10 cellular contexts compared by ENCODE assay signal in genomic region chr2:231923951-231924888, GRCh38. TPM values are rescaled to one million over a fixed set of nuclear protein-coding genes. Genes with fewer than 3 reads are reported as not detected.
DNase-seq lines count a peak whose midpoint lies in the region; ATAC-seq and TF ChIP-seq lines count a peak whose summit lies in the region.
"Had no signal": no experiment of that assay in that cellular context is flagged by ENCODE, and none has a peak within 500 bp of the region (broad histone marks: within the 10 kb centered on the region; RNA-seq: fewer than 3 reads in every experiment).

No MANE protein-coding gene starts in this region.

- CTCF ChIA-PET in Caco-2 (lab: Charles Lee), result interaction anchor here (1.4 kb wide), 1 partner anchor 218 kb away, joined by 8 read pairs; no protein-coding TSS in a partner anchor

- H3K4me3 Mint-ChIP-seq in Caco-2 (ENCODE audit: unreplicated experiment), result peak overlapping the region; percentile 1
- H3K4me3 Mint-ChIP-seq in activated T-helper 1 cell treated with anti-CD3 and anti-CD28 coated beads, Interleukin-12 subunit alpha, Interleukin-12 subunit beta, Interleukin-2, Interleukin-4 antibody, amounts not matched to agents 30 ng/mL and 10 ng/mL and 1 ng/mL, durations not matched to agents 14 hours and 24 hours and 36 hours, result peak overlapping the region; percentile 59
- peak overlapping the region; percentile 59 for H3K4me3 Mint-ChIP-seq in natural killer cell

- no peaks in the 10 kb centered on the region for H3K9me3 ChIP-seq in BLaER1 treated with 17β-estradiol and CSF1 and Interleukin-3, amounts not matched to agents 10 nM and 100 nM (replicated peaks in 1 of 11)
- H3K9me3 ChIP-seq in Caco-2, result no peaks in the 10 kb centered on the region
- H3K9me3 ChIP-seq: suprapubic skin had no signal

- H3K4me1 Mint-ChIP-seq in Caco-2 (ENCODE audit: low read depth, unreplicated experiment) (no peaks in the 10 kb centered on the region), natural killer cell (peaks cover 0 to 5% of the 10 kb centered on the region in 2 donors)
- H3K4me1 Mint-ChIP-seq in activated T-helper 1 cell treated with anti-CD3 and anti-CD28 coated beads, Interleukin-12 subunit alpha, Interleukin-12 subunit beta, Interleukin-2, Interleukin-4 antibody, amounts not matched to agents 30 ng/mL and 10 ng/mL and 1 ng/mL, durations not matched to agents 14 hours and 24 hours and 36 hours (ENCODE audit: low read depth), result no peaks in the 10 kb centered on the region

- peaks cover 0 to 29% (median 15%) of the 10 kb centered on the region in 11 experiments; a peak in 10 of 22 replicates for H4K20me1 ChIP-seq in BLaER1 treated with 17β-estradiol and CSF1 and Interleukin-3, amounts not matched to agents 10 nM and 100 nM

- peaks cover 0 to 22% (median 0%) of the 10 kb centered on the region in 11 experiments; a peak in 2 of 22 replicates for H3K36me3 ChIP-seq in BLaER1 treated with 17β-estradiol and CSF1 and Interleukin-3, amounts not matched to agents 10 nM and 100 nM
- H3K36me3 ChIP-seq in Caco-2 (ENCODE audit: control insufficient read depth, insufficient read depth, low read length), result no peaks in the 10 kb centered on the region
- H3K36me3 ChIP-seq: suprapubic skin had no signal

- H3K4me3 ChIP-seq in BLaER1 treated with 17β-estradiol and CSF1 and Interleukin-3, amounts not matched to agents 10 nM and 100 nM, result peak overlapping the region in 4 of 10 experiments; percentile 69 to 76 (median 70); a peak in 4 of 20 replicates
- H3K4me3 ChIP-seq in Caco-2 (ENCODE audit: low read depth, low read length), result no peak overlapping the region

- H3K36me3 Mint-ChIP-seq in Caco-2 (ENCODE audit: insufficient read depth, unreplicated experiment) (no peaks in the 10 kb centered on the region), natural killer cell (no peaks in the 10 kb centered on the region)
- no peaks in the 10 kb centered on the region for H3K36me3 Mint-ChIP-seq in activated T-helper 1 cell treated with anti-CD3 and anti-CD28 coated beads, Interleukin-12 subunit alpha, Interleukin-12 subunit beta, Interleukin-2, Interleukin-4 antibody, amounts not matched to agents 30 ng/mL and 10 ng/mL and 1 ng/mL, durations not matched to agents 14 hours and 24 hours and 36 hours (ENCODE audit: low read depth)

- TF ChIP-seq CTCF in Caco-2 (IDR thresholded peaks at IDR 0.05; ENCODE audit: insufficient read depth in 1 of 2, low read depth in 1 of 2, low read length in 1 of 2, severe bottlenecking in 1 of 2, unreplicated experiment in 1 of 2), result no peak
- TF ChIP-seq CTCF in natural killer cell (IDR thresholded peaks at IDR 0.05), result no peak

- POLR2A ChIA-PET in Caco-2 (lab: Charles Lee), result no interaction called here

- BruUV-seq in Caco-2 (replicated peaks; lab: Mats Ljungman, UMichigan), result TSS peak; percentile 26

- H3K4me2 ChIP-seq in BLaER1 treated with 17β-estradiol and CSF1 and Interleukin-3, amounts not matched to agents 10 nM and 100 nM, result peak overlapping the region in 9 of 11 experiments; percentile 100; a peak in 18 of 22 replicates

- peak overlapping the region in 4 of 11 experiments; percentile 74 to 82 (median 80); a peak in 5 of 22 replicates for H3K9ac ChIP-seq in BLaER1 treated with 17β-estradiol and CSF1 and Interleukin-3, amounts not matched to agents 10 nM and 100 nM

- DNase-seq in Caco-2, result no peak
- no peak for DNase-seq in activated T-helper 1 cell treated with anti-CD3 and anti-CD28 coated beads, Interleukin-12 subunit alpha, Interleukin-12 subunit beta, Interleukin-2, Interleukin-4 antibody, amounts not matched to agents 30 ng/mL and 10 ng/mL and 1 ng/mL, durations not matched to agents 14 hours and 24 hours and 36 hours (ENCODE audit: low spot score)
- DNase-seq in natural killer cell, result no peak
- no peak for DNase-seq in SK-N-DZ (ENCODE audit: low spot score)
- no peak for DNase-seq in NCI-H2107 (lab: John Stamatoyannopoulos, UW)

- ATAC-seq in natural killer cell (no peak), HG02970 (IDR thresholded peaks at IDR 0.05; ENCODE audit: low FRiP score, unreplicated experiment) (no peak), GM21576 (IDR thresholded peaks at IDR 0.05; ENCODE audit: unreplicated experiment) (no peak)

- H3K27ac ChIP-seq in BLaER1 treated with 17β-estradiol and CSF1 and Interleukin-3, amounts not matched to agents 10 nM and 100 nM, result no peak overlapping the region
- H3K27ac ChIP-seq: suprapubic skin had no signal

- H3K9me3 Mint-ChIP-seq in Caco-2 (ENCODE audit: unreplicated experiment), result no peaks in the 10 kb centered on the region
- H3K9me3 Mint-ChIP-seq in activated T-helper 1 cell treated with anti-CD3 and anti-CD28 coated beads, Interleukin-12 subunit alpha, Interleukin-12 subunit beta, Interleukin-2, Interleukin-4 antibody, amounts not matched to agents 30 ng/mL and 10 ng/mL and 1 ng/mL, durations not matched to agents 14 hours and 24 hours and 36 hours, result no peaks in the 10 kb centered on the region
- no peaks in the 10 kb centered on the region for H3K9me3 Mint-ChIP-seq in natural killer cell

- peaks cover 17 to 63% (median 50%) of the 10 kb centered on the region in 10 experiments for H3K4me1 ChIP-seq in BLaER1 treated with 17β-estradiol and CSF1 and Interleukin-3, amounts not matched to agents 10 nM and 100 nM
- no peaks in the 10 kb centered on the region for H3K4me1 ChIP-seq in Caco-2

- intact Hi-C loops in Caco-2 (cut with micrococcal nuclease; ENCODE audit: unreplicated experiment) (no loop called here), natural killer cell (cut with micrococcal nuclease) (no loop called here)
- intact Hi-C loops in activated T-helper 1 cell treated with anti-CD3 and anti-CD28 coated beads, Interleukin-12 subunit alpha, Interleukin-12 subunit beta, Interleukin-2, Interleukin-4 antibody, amounts not matched to agents 30 ng/mL and 10 ng/mL and 1 ng/mL, durations not matched to agents 14 hours and 24 hours and 36 hours (cut with micrococcal nuclease), result loop anchor here (10.0 kb wide), 1 partner anchor 601 kb away; the partner anchor contains the start of genes CHRND and PRSS56

- H3K27ac Mint-ChIP-seq in Caco-2 (ENCODE audit: unreplicated experiment), result no peak overlapping the region
- H3K27ac Mint-ChIP-seq in activated T-helper 1 cell treated with anti-CD3 and anti-CD28 coated beads, Interleukin-12 subunit alpha, Interleukin-12 subunit beta, Interleukin-2, Interleukin-4 antibody, amounts not matched to agents 30 ng/mL and 10 ng/mL and 1 ng/mL, durations not matched to agents 14 hours and 24 hours and 36 hours, result no peak overlapping the region
- no peak overlapping the region for H3K27ac Mint-ChIP-seq in natural killer cell

- peaks cover 30 to 53% (median 39%) of the 10 kb centered on the region in 11 experiments for H3K27me3 ChIP-seq in BLaER1 treated with 17β-estradiol and CSF1 and Interleukin-3, amounts not matched to agents 10 nM and 100 nM
- H3K27me3 ChIP-seq in Caco-2 (replicated peaks; ENCODE audit: control insufficient read depth, insufficient read depth, low read length), result no peaks in the 10 kb centered on the region; the same call in 1 of the 2 replicates

- H3K27me3 Mint-ChIP-seq in Caco-2 (ENCODE audit: insufficient read depth, unreplicated experiment) (peaks cover 11% of the 10 kb centered on the region), natural killer cell (ENCODE audit: low read depth in 2 of 2) (peaks cover 47 to 50% of the 10 kb centered on the region in 2 donors)
- peaks cover 42% of the 10 kb centered on the region for H3K27me3 Mint-ChIP-seq in activated T-helper 1 cell treated with anti-CD3 and anti-CD28 coated beads, Interleukin-12 subunit alpha, Interleukin-12 subunit beta, Interleukin-2, Interleukin-4 antibody, amounts not matched to agents 30 ng/mL and 10 ng/mL and 1 ng/mL, durations not matched to agents 14 hours and 24 hours and 36 hours (ENCODE audit: insufficient read depth)

RNA-seq across cellular contexts. Expression of gene NPPC, which starts 2.0 kb away (rescaled TPM):
- total RNA-seq in Caco-2 (2022) (not detected in 2 replicates), natural killer cell (not detected)
- 1.6 TPM in 2 replicates for total RNA-seq in activated T-helper 1 cell treated with anti-CD3 and anti-CD28 coated beads, Interleukin-12 subunit alpha, Interleukin-12 subunit beta, Interleukin-2, Interleukin-4 antibody, amounts not matched to agents 30 ng/mL and 10 ng/mL and 1 ng/mL, durations not matched to agents 14 hours and 24 hours and 36 hours
- 0.80 and 2.4 TPM in 2 replicates for polyA plus RNA-seq in SK-N-DZ (2014; cell fraction: cytosol; rRNA removed)
- 3.3 and 3.8 TPM in 2 replicates for polyA plus RNA-seq in SK-N-DZ (2014; cell fraction: nucleus; rRNA removed)
- total RNA-seq: NCI-H460, suprapubic skin had no signal

RNA-seq across cellular contexts. Expression of gene DIS3L2, which starts 37.3 kb away (rescaled TPM):
- 15.5 and 18.0 TPM in 2 replicates for total RNA-seq in Caco-2 (2022)
- total RNA-seq in activated T-helper 1 cell treated with anti-CD3 and anti-CD28 coated beads, Interleukin-12 subunit alpha, Interleukin-12 subunit beta, Interleukin-2, Interleukin-4 antibody, amounts not matched to agents 30 ng/mL and 10 ng/mL and 1 ng/mL, durations not matched to agents 14 hours and 24 hours and 36 hours, result 27.9 and 33.1 TPM in 2 replicates
- total RNA-seq in natural killer cell, result 10 to 100 TPM; 56.4 to 63.6 (median 59.4) TPM
- 14.8 and 16.8 TPM in 2 replicates for polyA plus RNA-seq in SK-N-DZ (2014; cell fraction: cytosol; rRNA removed)
- 25.9 and 35.6 TPM in 2 replicates for polyA plus RNA-seq in SK-N-DZ (2014; cell fraction: nucleus; rRNA removed)

Comparison
In these comparisons a context has a peak if more than half of its experiments do, and no peak if none do; other contexts are left out.
1. H3K4me3 Mint-ChIP-seq: peak in every context shown above with its lines; median percentile 59 in activated T-helper 1 cell treated with anti-CD3 and anti-CD28 coated beads, Interleukin-12 subunit alpha, Interleukin-12 subunit beta, Interleukin-2, Interleukin-4 antibody, amounts not matched to agents 30 ng/mL and 10 ng/mL and 1 ng/mL, durations not matched to agents 14 hours and 24 hours and 36 hours; 59 in natural killer cell; 1 in Caco-2.